In the genomic region with DNA sequence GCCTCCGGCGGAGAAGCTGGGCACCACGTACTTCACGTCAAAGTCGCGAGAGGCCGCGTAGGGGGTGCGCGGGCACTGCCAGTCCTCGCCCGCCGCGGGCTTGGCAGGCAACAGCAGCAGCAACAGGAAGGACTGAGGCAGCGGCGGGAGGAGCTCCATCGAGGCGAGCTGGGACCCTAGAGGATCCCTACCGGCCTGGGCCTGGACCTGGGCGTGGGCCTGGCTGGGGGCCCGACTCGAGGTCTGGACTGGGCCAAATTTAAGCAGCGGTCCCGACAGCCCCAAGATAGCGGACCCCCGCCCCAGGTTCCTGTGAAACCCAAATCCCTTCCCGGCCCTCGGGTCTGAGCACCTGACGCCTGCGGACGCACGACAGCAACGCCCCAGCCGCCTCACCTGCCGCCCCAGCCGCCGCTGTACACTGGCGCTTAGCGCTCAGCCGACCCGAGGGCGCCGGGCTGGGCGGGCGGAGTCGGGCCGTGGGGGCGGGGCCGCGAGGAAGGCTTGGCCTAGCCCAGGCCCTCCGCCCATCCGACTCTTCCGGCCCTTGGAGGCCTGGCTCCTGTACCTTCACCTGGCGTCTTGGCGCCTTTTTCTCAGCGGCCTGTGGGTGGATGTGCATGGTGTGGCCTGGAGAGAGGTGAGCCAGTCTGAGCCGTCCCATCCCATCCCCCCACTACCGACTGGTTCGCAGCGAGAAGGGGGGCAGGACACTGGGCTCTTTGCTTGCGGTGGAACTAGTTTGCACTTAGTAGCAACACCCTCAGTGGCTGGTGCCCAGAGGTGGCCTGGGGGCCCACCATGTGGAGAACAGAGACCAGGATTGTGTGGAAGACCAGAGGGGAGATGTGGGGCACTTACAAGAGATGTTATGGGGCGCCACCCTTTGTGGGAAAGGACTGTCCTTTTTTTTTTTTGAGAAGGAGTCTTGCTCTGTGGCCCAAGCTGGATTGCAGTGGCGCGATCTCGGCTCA, we compare ENCODE assay signal across 8 cellular contexts. TPM values are rescaled to one million over a fixed set of nuclear protein-coding genes. Genes with fewer than 3 reads are reported as not detected.
DNase-seq lines count a peak whose midpoint lies in the region; ATAC-seq and TF ChIP-seq lines count a peak whose summit lies in the region.

A gene (minus strand): TSS at position 423 of the 974 bp plus-strand sequence. CDS start 264 bp downstream, at position 159.

- TF ChIP-seq CTCF in GM20000 (IDR thresholded peaks at IDR 0.05; ENCODE audit: extremely low read depth, missing control alignments) (no peak), natural killer cell (IDR thresholded peaks at IDR 0.05) (no peak)

- peak within 1 kb of the TSS; percentile 67 to 81 for H3K27ac Mint-ChIP-seq in natural killer cell
- peak within 1 kb of the TSS; percentile 96 to 99 for H3K27ac Mint-ChIP-seq in stimulated activated naive CD8-positive, alpha-beta T cell treated with anti-CD3 and anti-CD28 coated beads, Interleukin-15, amount 100 ng/mL, for 72 hours

- intact Hi-C loops in natural killer cell (cut with micrococcal nuclease), result loop anchor here (1.0 kb wide), 1 partner anchor 47 kb away; a partner anchor contains a TSS

- DNase-seq in AML-193 (lab: John Stamatoyannopoulos, UW) (peak; percentile 21 to 39), GM20000 (ENCODE audit: low spot score) (peak; percentile 95), NCI-H187 (lab: John Stamatoyannopoulos, UW) (peak; percentile 54 to 84), epidermal melanocyte (ENCODE audit: insufficient read length, low spot score) (peak; percentile 63), natural killer cell (peak; percentile 77), SIG-M5 treated with dmso at 0.1 percent for 504 hours (lab: John Stamatoyannopoulos, UW; ENCODE audit: unreplicated experiment) (no peak)
- DNase-seq in activated CD8-positive, alpha-beta memory T cell treated with anti-CD3 and anti-CD28 coated beads for 1 hour (ENCODE audit: extremely low read depth in 1 of 2, low read depth in 1 of 2), result peak; percentile 38 to 74
- peak; percentile 89 for DNase-seq in stimulated activated naive CD8-positive, alpha-beta T cell treated with anti-CD3 and anti-CD28 coated beads, Interleukin-15, amount 100 ng/mL, for 72 hours

- peak; percentile 93 to 96 (median 96) for ATAC-seq in natural killer cell
- ATAC-seq in stimulated activated naive CD8-positive, alpha-beta T cell treated with anti-CD3 and anti-CD28 coated beads, Interleukin-15, amount 100 ng/mL, for 72 hours, result peak; percentile 97

- H3K4me3 Mint-ChIP-seq in natural killer cell, result peak within 1 kb of the TSS; percentile 84
- peak within 1 kb of the TSS; percentile 98 to 99 for H3K4me3 Mint-ChIP-seq in stimulated activated naive CD8-positive, alpha-beta T cell treated with anti-CD3 and anti-CD28 coated beads, Interleukin-15, amount 100 ng/mL, for 72 hours

- H3K36me3 Mint-ChIP-seq in natural killer cell, result no peaks in the 10 kb centered on the region

- H3K27me3 Mint-ChIP-seq in natural killer cell (ENCODE audit: low read depth in 2 of 2), result no peaks in the 10 kb centered on the region
- no peaks in the 10 kb centered on the region for H3K27me3 Mint-ChIP-seq in stimulated activated naive CD8-positive, alpha-beta T cell treated with anti-CD3 and anti-CD28 coated beads, Interleukin-15, amount 100 ng/mL, for 72 hours

- no peaks in the 10 kb centered on the region for H3K9me3 Mint-ChIP-seq in natural killer cell
- no peaks in the 10 kb centered on the region for H3K9me3 Mint-ChIP-seq in stimulated activated naive CD8-positive, alpha-beta T cell treated with anti-CD3 and anti-CD28 coated beads, Interleukin-15, amount 100 ng/mL, for 72 hours

- H3K4me1 Mint-ChIP-seq in natural killer cell, result peaks cover 11 to 26% of the 10 kb centered on the region in 2 donors
- peaks cover 38% of the 10 kb centered on the region for H3K4me1 Mint-ChIP-seq in stimulated activated naive CD8-positive, alpha-beta T cell treated with anti-CD3 and anti-CD28 coated beads, Interleukin-15, amount 100 ng/mL, for 72 hours

RNA-seq across cellular contexts. Expression of the gene that starts here (rescaled TPM):
- total RNA-seq in natural killer cell, result 1 to 10 TPM; 1.6 to 3.4 (median 2.2) TPM
